In genomic region chr3:8239718-8240698, GRCh38 we compare ENCODE assay signal across 8 cellular contexts.
DNase-seq lines count a peak whose midpoint lies in the region; ATAC-seq and TF ChIP-seq lines count a peak whose summit lies in the region.

No MANE protein-coding gene starts in this region.

- H2AK5ac ChIP-seq in IMR-90 (ENCODE audit: low read depth, low read length) = no peak overlapping the region

- H3K27me3 ChIP-seq in IMR-90 (ENCODE audit: control insufficient read depth, insufficient read depth, low read length) (no peaks in the 10 kb centered on the region), dorsolateral prefrontal cortex (no peaks in the 10 kb centered on the region), vagina (no peaks in the 10 kb centered on the region)

- no peak overlapping the region for H3K23ac ChIP-seq in IMR-90 (ENCODE audit: low read depth, low read length)

- no peak overlapping the region for H3K14ac ChIP-seq in IMR-90 (replicated peaks; ENCODE audit: low read depth, low read length)

- TF ChIP-seq POLR2A in IMR-90 (IDR thresholded peaks at IDR 0.05; ENCODE audit: low read depth, low read length) (no peak), vagina (IDR thresholded peaks at IDR 0.05) (no peak)

- no peaks in the 10 kb centered on the region for H3K9me3 ChIP-seq in IMR-90 (ENCODE audit: control insufficient read depth, insufficient read depth, low read length)
- H3K9me3 ChIP-seq in vagina = no peaks in the 10 kb centered on the region

- H2AFZ ChIP-seq in IMR-90 (replicated peaks; ENCODE audit: low read length, poor library complexity) = no peak overlapping the region

- no peak overlapping the region for H2BK20ac ChIP-seq in IMR-90 (ENCODE audit: low read depth, low read length)

- no peak overlapping the region for H2AK9ac ChIP-seq in IMR-90 (replicated peaks; ENCODE audit: low read depth, low read length, poor library complexity)

- H3K18ac ChIP-seq in IMR-90 (ENCODE audit: low read depth, low read length) = no peak overlapping the region

- peak; percentile 42 for ATAC-seq in activated CD8-positive, alpha-beta memory T cell treated with anti-CD3 and anti-CD28 coated beads, Interleukin-2, amount 10 ng/mL, durations not matched to agents 7 days and 5 days
- peak; percentile 92 for ATAC-seq in IMR-90 (ENCODE audit: low read depth)

- H3K56ac ChIP-seq in IMR-90 (ENCODE audit: extremely low read depth, insufficient read depth, low read length) = no peak overlapping the region

- H3K4ac ChIP-seq in IMR-90 (ENCODE audit: low read depth, low read length) = no peak overlapping the region

- dilution Hi-C loops in IMR-90 (cut with HindIII; ENCODE audit: low sequenced_read_pairs, unreplicated experiment) = no loop called here

- no peaks in the 10 kb centered on the region for H3K4me1 Mint-ChIP-seq in activated CD8-positive, alpha-beta memory T cell treated with anti-CD3 and anti-CD28 coated beads, Interleukin-2, amount 10 ng/mL, durations not matched to agents 7 days and 5 days
- peaks cover 10% of the 10 kb centered on the region for H3K4me1 Mint-ChIP-seq in mesothelial cell of epicardium

- no peak overlapping the region for H3K9ac ChIP-seq in IMR-90 (ENCODE audit: low read depth, low read length)

- H3K36me3 Mint-ChIP-seq in activated CD8-positive, alpha-beta memory T cell treated with anti-CD3 and anti-CD28 coated beads, Interleukin-2, amount 10 ng/mL, durations not matched to agents 7 days and 5 days = no peaks in the 10 kb centered on the region
- no peaks in the 10 kb centered on the region for H3K36me3 Mint-ChIP-seq in mesothelial cell of epicardium

- no peak overlapping the region for H3K27ac Mint-ChIP-seq in activated CD8-positive, alpha-beta memory T cell treated with anti-CD3 and anti-CD28 coated beads, Interleukin-2, amount 10 ng/mL, durations not matched to agents 7 days and 5 days
- H3K27ac Mint-ChIP-seq in mesothelial cell of epicardium = no peak overlapping the region

- no TSS peak for BruUV-seq in IMR-90 (replicated peaks; lab: Mats Ljungman, UMichigan)

- H2BK120ac ChIP-seq in IMR-90 (ENCODE audit: low read depth, low read length) = no peak overlapping the region

- POLR2A ChIA-PET in IMR-90 (lab: Charles Lee; ENCODE audit: unreplicated experiment) = no interaction called here

- H3K4me3 ChIP-seq in IMR-90 (ENCODE audit: insufficient read depth, low read depth, low read length) (no peak overlapping the region), dorsolateral prefrontal cortex (no peak overlapping the region), vagina (no peak overlapping the region)

- H4K91ac ChIP-seq in IMR-90 (ENCODE audit: insufficient read depth, low read depth, low read length) = no peak overlapping the region

- intact Hi-C loops in IMR-90 (cut with micrococcal nuclease) (no loop called here), dorsolateral prefrontal cortex (cut with DNase I) (no loop called here), vagina (cut with DNase I) (no loop called here)

- no peak overlapping the region for H4K5ac ChIP-seq in IMR-90 (ENCODE audit: low read depth, low read length)

- peak; percentile 79 for TF ChIP-seq CTCF in IMR-90 (conservative IDR thresholded peaks at IDR 0.05; ENCODE audit: low read depth, low read length)
- TF ChIP-seq CTCF in dorsolateral prefrontal cortex (IDR thresholded peaks at IDR 0.05 in 54 of 56, conservative IDR thresholded peaks at IDR 0.05 in 2 of 56; ENCODE audit: low read depth in 1 of 56, partially characterized antibody in 56 of 56) = peak; percentile 45 to 81 (median 71)
- peak; percentile 83 for TF ChIP-seq CTCF in mesothelial cell of epicardium (IDR thresholded peaks at IDR 0.05; ENCODE audit: unreplicated experiment)
- peak in 2 of 3 experiments; percentile 17 to 36 for TF ChIP-seq CTCF in vagina (IDR thresholded peaks at IDR 0.05)

- no peaks in the 10 kb centered on the region for H3K36me3 ChIP-seq in IMR-90 (ENCODE audit: control insufficient read depth, insufficient read depth, low read length)
- H3K36me3 ChIP-seq in vagina = no peaks in the 10 kb centered on the region

- no peaks in the 10 kb centered on the region for H3K9me1 ChIP-seq in IMR-90 (ENCODE audit: insufficient read depth, low read length)

- no peak overlapping the region for H3K4me2 ChIP-seq in IMR-90 (ENCODE audit: low read depth, low read length)

- H3K9me3 Mint-ChIP-seq in activated CD8-positive, alpha-beta memory T cell treated with anti-CD3 and anti-CD28 coated beads, Interleukin-2, amount 10 ng/mL, durations not matched to agents 7 days and 5 days (ENCODE audit: low read depth) = no peaks in the 10 kb centered on the region
- peaks cover 19% of the 10 kb centered on the region for H3K9me3 Mint-ChIP-seq in mesothelial cell of epicardium

- peak; percentile 57 for TF ChIP-seq RAD21 in IMR-90 (IDR thresholded peaks at IDR 0.05; ENCODE audit: low read length)

- no peaks in the 10 kb centered on the region for H3K4me1 ChIP-seq in IMR-90 (ENCODE audit: control insufficient read depth, insufficient read depth, low read length)
- H3K4me1 ChIP-seq in vagina = no peaks in the 10 kb centered on the region

- H4K8ac ChIP-seq in IMR-90 (ENCODE audit: low read depth in 2 of 2, low read length in 2 of 2) = no peak overlapping the region

- no peak overlapping the region for H3K4me3 Mint-ChIP-seq in activated CD8-positive, alpha-beta memory T cell treated with anti-CD3 and anti-CD28 coated beads, Interleukin-2, amount 10 ng/mL, durations not matched to agents 7 days and 5 days
- no peak overlapping the region for H3K4me3 Mint-ChIP-seq in mesothelial cell of epicardium

- H3K27ac ChIP-seq in IMR-90 (ENCODE audit: insufficient read depth, low read length) = no peak overlapping the region
- H3K27ac ChIP-seq in dorsolateral prefrontal cortex = no peak overlapping the region
- H3K27ac ChIP-seq in vagina = no peak overlapping the region

- no peaks in the 10 kb centered on the region for H4K20me1 ChIP-seq in IMR-90 (ENCODE audit: insufficient read depth, low read length)

- H2BK15ac ChIP-seq in IMR-90 (ENCODE audit: low read depth, low read length) = no peak overlapping the region

- no peak overlapping the region for H2BK5ac ChIP-seq in IMR-90 (ENCODE audit: low read depth, low read length, poor library complexity, severe bottlenecking)

- WGBS in IMR-90 (ENCODE audit: extremely low coverage in 2 of 2, insufficient read length in 1 of 2), 2 experiments = no CpG with 5 or more reads among the region's 4 CpGs

- H3K27me3 Mint-ChIP-seq in activated CD8-positive, alpha-beta memory T cell treated with anti-CD3 and anti-CD28 coated beads, Interleukin-2, amount 10 ng/mL, durations not matched to agents 7 days and 5 days = no peaks in the 10 kb centered on the region
- no peaks in the 10 kb centered on the region for H3K27me3 Mint-ChIP-seq in mesothelial cell of epicardium (ENCODE audit: low read depth)

- in situ Hi-C loops in IMR-90 (cut with MboI; ENCODE audit: low sequenced_read_pairs) = no loop called here

- no peaks in the 10 kb centered on the region for H3K79me1 ChIP-seq in IMR-90 (ENCODE audit: low read depth in 1 of 2, low read length in 2 of 2)

- CTCF ChIA-PET in activated CD8-positive, alpha-beta memory T cell treated with anti-CD3 and anti-CD28 coated beads, Interleukin-2, amount 10 ng/mL, durations not matched to agents 7 days and 5 days (lab: Charles Lee) = interaction anchor here (0.9 to 1.6 kb wide), 8 partner anchors 9 to 177 kb away, joined by 3 to 9 read pairs (median 4); no protein-coding TSS in a partner anchor
- CTCF ChIA-PET in IMR-90 (lab: Yijun Ruan, JAX) = interaction anchor here (0.6 to 1.3 kb wide), 20 partner anchors 8 to 1289 kb away, joined by 3 to 8 read pairs (median 3); no protein-coding TSS in a partner anchor

- no peak for DNase-seq in activated CD8-positive, alpha-beta memory T cell treated with anti-CD3 and anti-CD28 coated beads, Interleukin-2, amount 10 ng/mL, durations not matched to agents 7 days and 5 days
- DNase-seq in activated CD8-positive, alpha-beta memory T cell treated with anti-CD3 and anti-CD28 coated beads, Interleukin-2, amount 50 U/mL, for 4 hours = no peak
- DNase-seq in H4 (ENCODE audit: low spot score) (peak; percentile 16), IMR-90 (peak; percentile 59), SKM-1 (lab: John Stamatoyannopoulos, UW; ENCODE audit: unreplicated experiment) (peak; percentile 54), dorsolateral prefrontal cortex (no peak), mesothelial cell of epicardium (ENCODE audit: low spot score in 2 of 2, unreplicated experiment in 2 of 2) (peak in 1 of 2 experiments; percentile 42), vagina (ENCODE audit: extremely low spot score in 2 of 2) (no peak)

TF ChIP-seq in IMR-90, 13 proteins besides CTCF, POLR2A, EP300 and RAD21:
- TF ChIP-seq USF2 (IDR thresholded peaks at IDR 0.05; ENCODE audit: low read depth, low read length) (no peak), SMC3 (IDR thresholded peaks at IDR 0.05; ENCODE audit: low read depth, low read length) (peak; percentile 70), MXI1 (IDR thresholded peaks at IDR 0.05; ENCODE audit: borderline replicate concordance, low read depth, low read length) (no peak)

Comparison
In these comparisons a context has a peak if more than half of its experiments do, and no peak if none do; other contexts are left out.
1. DNase-seq: peak in H4 (single experiment), IMR-90 (single experiment) and SKM-1 (single experiment); none in activated CD8-positive, alpha-beta memory T cell treated with anti-CD3 and anti-CD28 coated beads, Interleukin-2, amount 10 ng/mL, durations not matched to agents 7 days and 5 days (single experiment), activated CD8-positive, alpha-beta memory T cell treated with anti-CD3 and anti-CD28 coated beads, Interleukin-2, amount 50 U/mL, for 4 hours (single experiment), dorsolateral prefrontal cortex (0 of 10) and vagina (0 of 2).
2. CTCF ChIP-seq: peak in every context shown above with its lines; median percentile 83 in mesothelial cell of epicardium; 79 in IMR-90; 71 in dorsolateral prefrontal cortex; 26 in vagina.